In the genomic region with DNA sequence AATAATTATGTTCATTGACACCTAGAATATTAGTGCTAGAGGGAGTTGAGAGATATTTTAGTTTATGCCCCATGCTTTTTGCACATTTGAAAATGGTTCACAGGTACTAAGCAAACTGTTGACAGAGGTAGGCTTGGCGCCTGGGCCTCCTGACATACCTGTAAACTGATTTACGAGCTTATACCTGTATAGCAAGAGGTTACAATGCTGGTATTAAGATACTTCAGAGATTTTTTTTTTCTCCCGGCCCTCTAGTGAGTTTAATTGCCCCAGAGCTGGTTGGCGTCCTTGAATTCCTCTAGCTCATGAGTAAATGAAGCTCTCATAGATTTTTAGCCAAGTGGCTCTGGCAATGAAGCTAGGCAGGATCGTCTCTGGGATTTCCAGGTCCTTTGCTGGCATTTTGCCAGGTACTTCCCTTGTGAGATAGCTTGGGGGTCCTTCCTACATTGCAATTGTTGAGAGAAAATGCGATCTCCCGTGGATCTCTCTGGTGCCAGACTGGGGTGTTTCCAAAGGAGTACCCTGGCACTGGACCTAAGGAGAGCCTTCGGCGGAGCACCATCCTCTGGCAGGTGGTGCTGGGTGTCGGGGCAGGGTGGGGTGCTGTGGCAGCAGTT, we compare ENCODE assay signal across 16 cellular contexts. TPM values are rescaled to one million over a fixed set of nuclear protein-coding genes. Genes with fewer than 3 reads are reported as not detected.
DNase-seq lines count a peak whose midpoint lies in the region; ATAC-seq and TF ChIP-seq lines count a peak whose summit lies in the region.
"Had no signal": no experiment of that assay in that cellular context is flagged by ENCODE, and none has a peak within 500 bp of the region (broad histone marks: within the 10 kb centered on the region; RNA-seq: fewer than 3 reads in every experiment).

No MANE protein-coding gene starts in this region.

- TF ChIP-seq CTCF in hepatocyte (IDR thresholded peaks at IDR 0.05; ENCODE audit: poor library complexity), result no peak
- TF ChIP-seq CTCF in esophagus squamous epithelium (IDR thresholded peaks at IDR 0.05), result no peak
- no peak for TF ChIP-seq CTCF in stomach (IDR thresholded peaks at IDR 0.05)

- no peaks in the 10 kb centered on the region for H3K27me3 ChIP-seq in right cardiac atrium (ENCODE audit: control insufficient read depth, insufficient read depth)
- H3K27me3 ChIP-seq in hepatocyte, result no peaks in the 10 kb centered on the region
- no peaks in the 10 kb centered on the region for H3K27me3 ChIP-seq in HAP-1 (ENCODE audit: low read depth)
- H3K27me3 ChIP-seq in esophagus squamous epithelium, result no peaks in the 10 kb centered on the region
- H3K27me3 ChIP-seq in stomach, result no peaks in the 10 kb centered on the region
- H3K27me3 ChIP-seq: SJSA1 had no signal

- H2AFZ ChIP-seq in hepatocyte, result no peak overlapping the region

- no peak overlapping the region for H3K4me2 ChIP-seq in hepatocyte
- H3K4me2 ChIP-seq: A549 had no signal

- no peak for DNase-seq in Right ventricle myocardium superior
- no peak for DNase-seq in right cardiac atrium
- DNase-seq in NCI-H2029 (lab: John Stamatoyannopoulos, UW), result peak; percentile 8
- DNase-seq in hepatocyte (ENCODE audit: low spot score), result peak; percentile 23
- no peak for DNase-seq in HAP-1 (ENCODE audit: low spot score in 2 of 2)
- DNase-seq in stimulated activated naive CD4-positive, alpha-beta T cell treated with Interleukin-2 at 50 U/mL for 16 hours (lab: John Stamatoyannopoulos, UW), result no peak
- DNase-seq in esophagus squamous epithelium (lab: John Stamatoyannopoulos, UW), result no peak
- DNase-seq in stomach, result no peak
- DNase-seq: KBM-7, NCI-H1092, NCI-H1930, NCI-H226, NCI-H526 had no signal

- ATAC-seq in Right ventricle myocardium superior (ENCODE audit: poor library complexity) (peak; percentile 16), right cardiac atrium (no peak)
- ATAC-seq: A549 had no signal

- H3K4me3 ChIP-seq in right cardiac atrium (ENCODE audit: low read length) (no peak overlapping the region), hepatocyte (no peak overlapping the region), HAP-1 (no peak overlapping the region), esophagus squamous epithelium (no peak overlapping the region), stomach (no peak overlapping the region)
- H3K4me3 ChIP-seq: A549, SJSA1 had no signal

- TF ChIP-seq POLR2A in esophagus squamous epithelium (IDR thresholded peaks at IDR 0.05) (no peak), stomach (IDR thresholded peaks at IDR 0.05) (no peak)

- WGBS in right cardiac atrium, result 77% methylated on average over 10 of the region's 10 CpGs
- 81% methylated on average over 10 of the region's 10 CpGs for WGBS in hepatocyte (ENCODE audit: low lambda C conversion rate, missing lambda C conversion rate)
- 46 to 69% methylated on average over 5 to 8 of the region's 10 CpGs for WGBS in esophagus squamous epithelium, 2 donors
- WGBS in stomach, 5 donors, result 78 to 89% (median 83%) methylated on average over 7 to 10 of the region's 10 CpGs

- H3K9me3 ChIP-seq in right cardiac atrium (ENCODE audit: control insufficient read depth, low read length), result no peaks in the 10 kb centered on the region
- no peaks in the 10 kb centered on the region for H3K9me3 ChIP-seq in hepatocyte (ENCODE audit: low read depth)
- H3K9me3 ChIP-seq in HAP-1, result no peaks in the 10 kb centered on the region
- no peaks in the 10 kb centered on the region for H3K9me3 ChIP-seq in esophagus squamous epithelium
- no peaks in the 10 kb centered on the region for H3K9me3 ChIP-seq in stomach
- H3K9me3 ChIP-seq: A549, SJSA1 had no signal

- H3K36me3 ChIP-seq in hepatocyte (replicated peaks; ENCODE audit: insufficient read depth, low read depth), result no peaks in the 10 kb centered on the region
- no peaks in the 10 kb centered on the region; the same call in 1 of the 2 replicates for H3K36me3 ChIP-seq in HAP-1 (replicated peaks)
- H3K36me3 ChIP-seq in esophagus squamous epithelium, result peaks cover 0 to 32% (median 0%) of the 10 kb centered on the region in 3 donors
- peaks cover 4 to 30% (median 27%) of the 10 kb centered on the region in 4 donors for H3K36me3 ChIP-seq in stomach
- H3K36me3 ChIP-seq: SJSA1 had no signal

- in situ Hi-C loops in HAP-1 (cut with MboI; ENCODE audit: low sequenced_read_pairs), result no loop called here

- intact Hi-C loops in Right ventricle myocardium superior (cut with DNase I), result no loop called here
- intact Hi-C loops in right cardiac atrium (cut with DNase I), result no loop called here
- intact Hi-C loops in esophagus squamous epithelium (cut with DNase I), result no loop called here
- intact Hi-C loops in stomach (cut with DNase I; ENCODE audit: low total_unique reads), result no loop called here

- peaks cover 44% of the 10 kb centered on the region for H3K79me2 ChIP-seq in hepatocyte

- H3K4me1 ChIP-seq in right cardiac atrium (ENCODE audit: control insufficient read depth, insufficient read depth, low read length) (no peaks in the 10 kb centered on the region), hepatocyte (ENCODE audit: insufficient read depth) (peaks cover 22% of the 10 kb centered on the region), HAP-1 (peaks cover 8% of the 10 kb centered on the region), esophagus squamous epithelium (no peaks in the 10 kb centered on the region), stomach (peaks cover 0 to 6% (median 0%) of the 10 kb centered on the region in 4 donors)

- H4K20me1 ChIP-seq in hepatocyte (ENCODE audit: insufficient read depth, poor library complexity, severe bottlenecking), result no peaks in the 10 kb centered on the region

- TF ChIP-seq EP300 in stomach (IDR thresholded peaks at IDR 0.05), result no peak

- H3K27ac ChIP-seq in right cardiac atrium (ENCODE audit: low read length) (no peak overlapping the region), hepatocyte (no peak overlapping the region), esophagus squamous epithelium (no peak overlapping the region), stomach (no peak overlapping the region)
- H3K27ac ChIP-seq: A549, RWPE1, SJSA1 had no signal

- H3K9me2 ChIP-seq in hepatocyte (replicated peaks; ENCODE audit: insufficient read depth), result no peaks in the 10 kb centered on the region

RNA-seq across cellular contexts. Expression of a gene that starts 9.0 kb away (rescaled TPM):
- total RNA-seq in Right ventricle myocardium superior, result 4.4 TPM
- total RNA-seq in right cardiac atrium, result 1 to 10 TPM; 3.0 to 6.2 (median 5.1) TPM
- polyA plus RNA-seq in right cardiac atrium, result 1.3 TPM
- total RNA-seq in hepatocyte, result 18.2 and 19.5 TPM in 2 replicates
- polyA plus RNA-seq in hepatocyte, result 10.9 and 13.5 TPM in 2 replicates
- total RNA-seq in esophagus squamous epithelium, result 1 to 10 TPM; 7.3 to 9.1 (median 8.3) TPM
- total RNA-seq in stomach, result 10 to 100 TPM in 4 of 5 donors, 1 to 10 TPM in 1; 2.3 to 27.8 (median 11.9) TPM
- polyA plus RNA-seq in stomach, result 1 to 10 TPM; 1.2 to 1.7 (median 1.5) TPM

Comparison
In these comparisons a context has a peak if more than half of its experiments do, and no peak if none do; other contexts are left out.
1. DNase-seq: peak in NCI-H2029 (single experiment) and hepatocyte (single experiment); none in Right ventricle myocardium superior (single experiment), right cardiac atrium (0 of 3), HAP-1 (0 of 2), stimulated activated naive CD4-positive, alpha-beta T cell treated with Interleukin-2 at 50 U/mL for 16 hours (single experiment), esophagus squamous epithelium (single experiment) and stomach (single experiment).